23 cellular contexts compared by ENCODE assay signal in genomic region chrX:27863813-27864212, GRCh38. TPM values are rescaled to one million over a fixed set of nuclear protein-coding genes. Genes with fewer than 3 reads are reported as not detected.
"Had no signal": no experiment of that assay in that cellular context is flagged by ENCODE, and none has a peak within 500 bp of the region (broad histone marks: within the 10 kb centered on the region; RNA-seq: fewer than 3 reads in every experiment).

No MANE protein-coding gene starts in this region.

- H3K36me3 Mint-ChIP-seq: activated naive CD4-positive, alpha-beta T cell treated with anti-CD3 and anti-CD28 coated beads, Interleukin-2, amount 50 U/mL, for 24 hours; naive thymus-derived CD4-positive, alpha-beta T cell had no signal

- H3K36me3 ChIP-seq: adrenal gland, heart left ventricle, left lung, neutrophil, right lobe of liver had no signal

- H3K27me3 Mint-ChIP-seq: activated B cell treated with CpG ODN at 0.5 μM for 24 hours; activated naive CD4-positive, alpha-beta T cell treated with anti-CD3 and anti-CD28 coated beads, Interleukin-2, amount 50 U/mL, for 24 hours; naive thymus-derived CD4-positive, alpha-beta T cell had no signal

- ATAC-seq: activated CD8-positive, alpha-beta T cell treated with anti-CD3 and anti-CD28 coated beads, Interleukin-2, amount 10 ng/mL, durations not matched to agents 7 days and 5 days; heart left ventricle; left lung; mucosa of descending colon; naive thymus-derived CD4-positive, alpha-beta T cell had no signal

- H3K27me3 ChIP-seq: adrenal gland, neutrophil had no signal

- H3K4me3 ChIP-seq: adrenal gland, heart left ventricle, left lung, mucosa of descending colon, right lobe of liver had no signal

- H3K27ac Mint-ChIP-seq: activated B cell treated with CpG ODN at 0.5 μM for 24 hours; activated CD8-positive, alpha-beta T cell treated with anti-CD3 and anti-CD28 coated beads, Interleukin-2, amount 10 ng/mL, durations not matched to agents 7 days and 5 days; activated naive CD4-positive, alpha-beta T cell treated with anti-CD3 and anti-CD28 coated beads, Interleukin-2, amount 50 U/mL, for 24 hours; naive thymus-derived CD4-positive, alpha-beta T cell had no signal

- DNase-seq: activated B cell treated with CpG ODN at 0.5 μM for 24 hours; activated CD4-positive, alpha-beta T cell treated with anti-CD3 and anti-CD28 coated beads for 48 hours; activated CD8-positive, alpha-beta memory T cell treated with anti-CD3 and anti-CD28 coated beads, Interleukin-2, amount 50 U/mL, for 4 hours; activated CD8-positive, alpha-beta T cell treated with anti-CD3 and anti-CD28 coated beads, Interleukin-2, amount 10 ng/mL, durations not matched to agents 7 days and 5 days; activated effector memory CD4-positive, alpha-beta T cell treated with anti-CD3 and anti-CD28 coated beads, Interleukin-2, amount 50 U/mL, for 16 hours; activated T-cell treated with anti-CD3 and anti-CD28 coated beads, Interleukin-2, amount 50 U/mL, for 48 hours; adrenal gland; cortex of kidney; effector CD4-positive, alpha-beta T cell; heart left ventricle; kidney; left lung; mucosa of descending colon; naive thymus-derived CD4-positive, alpha-beta T cell; posterior cingulate gyrus; right lobe of liver had no signal

- H3K9me3 ChIP-seq: adrenal gland, heart left ventricle, left lung, mucosa of descending colon, neutrophil, right lobe of liver had no signal

- H3K27ac ChIP-seq: adrenal gland, heart left ventricle, left lung, neutrophil, right lobe of liver had no signal

- H3K4me3 Mint-ChIP-seq: activated B cell treated with CpG ODN at 0.5 μM for 24 hours; activated CD8-positive, alpha-beta T cell treated with anti-CD3 and anti-CD28 coated beads, Interleukin-2, amount 10 ng/mL, durations not matched to agents 7 days and 5 days; activated naive CD4-positive, alpha-beta T cell treated with anti-CD3 and anti-CD28 coated beads, Interleukin-2, amount 50 U/mL, for 24 hours; naive thymus-derived CD4-positive, alpha-beta T cell had no signal

- H3K4me1 Mint-ChIP-seq: activated B cell treated with CpG ODN at 0.5 μM for 24 hours; activated naive CD4-positive, alpha-beta T cell treated with anti-CD3 and anti-CD28 coated beads, Interleukin-2, amount 50 U/mL, for 24 hours; naive thymus-derived CD4-positive, alpha-beta T cell had no signal

- H3K4me1 ChIP-seq: adrenal gland, heart left ventricle, left lung, right lobe of liver had no signal

RNA-seq across cellular contexts. Expression of gene MAGEB10, which starts 56.0 kb away (rescaled TPM):
- total RNA-seq: activated B cell treated with CpG ODN at 0.5 μM for 24 hours; activated CD8-positive, alpha-beta T cell treated with anti-CD3 and anti-CD28 coated beads, Interleukin-2, amount 10 ng/mL, durations not matched to agents 7 days and 5 days; adrenal gland; fibroblast of lung; frontal cortex; heart left ventricle; kidney; left lung; mucosa of descending colon; naive thymus-derived CD4-positive, alpha-beta T cell; right lobe of liver; T-helper 2 cell treated with Interferon-gamma antibody and Interleukin-4, amounts not matched to agents 100 ng/mL and 5 ng/mL, for 36 hours; ureter had no signal
- polyA plus RNA-seq: adrenal gland; fibroblast of lung; heart left ventricle; naive thymus-derived CD4-positive, alpha-beta T cell; thymus had no signal
